In genomic region chrX:48695524-48695875, GRCh38 we compare ENCODE assay signal across 8 cellular contexts.
DNase-seq lines count a peak whose midpoint lies in the region; ATAC-seq and TF ChIP-seq lines count a peak whose summit lies in the region.

No MANE protein-coding gene starts in this region.

- peak overlapping the region; percentile 95 for H3K27ac Mint-ChIP-seq in T-helper 1 cell treated with Interleukin-12 subunit alpha and Interleukin-12 subunit beta and Interleukin-4 antibody, amounts not matched to agents 30 μg/mL and 1 μg/mL, for 36 hours

- H3K36me3 ChIP-seq in iPS-18a (ENCODE audit: control insufficient read depth, low read depth, low read length) (peaks cover 9% of the 10 kb centered on the region), stomach smooth muscle (ENCODE audit: control insufficient read depth in 2 of 2, insufficient read depth in 2 of 2, low read length in 2 of 2) (peaks cover 0 to 5% of the 10 kb centered on the region in 2 donors)

- no peak for TF ChIP-seq CTCF in WI38 (IDR thresholded peaks at IDR 0.05; ENCODE audit: low read depth, low read length)

- peaks cover 21% of the 10 kb centered on the region for H3K36me3 Mint-ChIP-seq in T-helper 1 cell treated with Interleukin-12 subunit alpha and Interleukin-12 subunit beta and Interleukin-4 antibody, amounts not matched to agents 30 μg/mL and 1 μg/mL, for 36 hours (ENCODE audit: low read depth)

- ATAC-seq in HG02981 (IDR thresholded peaks at IDR 0.05; ENCODE audit: unreplicated experiment): no peak
- no peak for ATAC-seq in HG03135 (IDR thresholded peaks at IDR 0.05; ENCODE audit: unreplicated experiment)

- no peak overlapping the region for H3K9ac ChIP-seq in iPS-18a (ENCODE audit: low read length)
- peak overlapping the region; percentile 89 for H3K9ac ChIP-seq in stomach smooth muscle (ENCODE audit: low read length in 2 of 2)

- peak overlapping the region; percentile 89 for H3K4me3 Mint-ChIP-seq in T-helper 1 cell treated with Interleukin-12 subunit alpha and Interleukin-12 subunit beta and Interleukin-4 antibody, amounts not matched to agents 30 μg/mL and 1 μg/mL, for 36 hours

- H3K9me3 ChIP-seq in iPS-18a (ENCODE audit: control insufficient read depth, low read depth, low read length) (peaks cover 3% of the 10 kb centered on the region), stomach smooth muscle (ENCODE audit: control insufficient read depth in 2 of 2, low read length in 2 of 2) (no peaks in the 10 kb centered on the region)

- no peaks in the 10 kb centered on the region for H3K27me3 Mint-ChIP-seq in T-helper 1 cell treated with Interleukin-12 subunit alpha and Interleukin-12 subunit beta and Interleukin-4 antibody, amounts not matched to agents 30 μg/mL and 1 μg/mL, for 36 hours (ENCODE audit: low read depth)

- H3K9me3 Mint-ChIP-seq in T-helper 1 cell treated with Interleukin-12 subunit alpha and Interleukin-12 subunit beta and Interleukin-4 antibody, amounts not matched to agents 30 μg/mL and 1 μg/mL, for 36 hours: no peaks in the 10 kb centered on the region

- H3K27me3 ChIP-seq in iPS-18a (ENCODE audit: control insufficient read depth, insufficient read depth, low read length) (no peaks in the 10 kb centered on the region), stomach smooth muscle (ENCODE audit: control insufficient read depth in 1 of 2, insufficient read depth in 2 of 2, low read length in 2 of 2) (peaks cover 0 to 12% of the 10 kb centered on the region in 2 donors)

- peaks cover 6% of the 10 kb centered on the region for H3K4me1 ChIP-seq in iPS-18a (ENCODE audit: control insufficient read depth, low read depth, low read length)
- peaks cover 13% of the 10 kb centered on the region for H3K4me1 ChIP-seq in stomach smooth muscle (ENCODE audit: control insufficient read depth, insufficient read depth, low read length)

- no peak for DNase-seq in T-helper 1 cell
- DNase-seq in SKM-1 treated with dmso at 0.1 percent for 144 hours (lab: John Stamatoyannopoulos, UW; ENCODE audit: unreplicated experiment): no peak

- H3K27ac ChIP-seq in iPS-18a (ENCODE audit: low read length) (no peak overlapping the region), stomach smooth muscle (ENCODE audit: low read length) (peak overlapping the region; percentile 91)

- H3K4me1 Mint-ChIP-seq in T-helper 1 cell treated with Interleukin-12 subunit alpha and Interleukin-12 subunit beta and Interleukin-4 antibody, amounts not matched to agents 30 μg/mL and 1 μg/mL, for 36 hours (ENCODE audit: low read depth): peaks cover 19% of the 10 kb centered on the region

- H3K4me3 ChIP-seq in WI38 (ENCODE audit: low read depth, low read length): peak overlapping the region; percentile 67
- peak overlapping the region; percentile 77 for H3K4me3 ChIP-seq in iPS-18a (ENCODE audit: low read length)
- peak overlapping the region; percentile 73 to 78 for H3K4me3 ChIP-seq in stomach smooth muscle (ENCODE audit: low read length in 2 of 2)
